8 cellular contexts compared by ENCODE assay signal in the genomic region with DNA sequence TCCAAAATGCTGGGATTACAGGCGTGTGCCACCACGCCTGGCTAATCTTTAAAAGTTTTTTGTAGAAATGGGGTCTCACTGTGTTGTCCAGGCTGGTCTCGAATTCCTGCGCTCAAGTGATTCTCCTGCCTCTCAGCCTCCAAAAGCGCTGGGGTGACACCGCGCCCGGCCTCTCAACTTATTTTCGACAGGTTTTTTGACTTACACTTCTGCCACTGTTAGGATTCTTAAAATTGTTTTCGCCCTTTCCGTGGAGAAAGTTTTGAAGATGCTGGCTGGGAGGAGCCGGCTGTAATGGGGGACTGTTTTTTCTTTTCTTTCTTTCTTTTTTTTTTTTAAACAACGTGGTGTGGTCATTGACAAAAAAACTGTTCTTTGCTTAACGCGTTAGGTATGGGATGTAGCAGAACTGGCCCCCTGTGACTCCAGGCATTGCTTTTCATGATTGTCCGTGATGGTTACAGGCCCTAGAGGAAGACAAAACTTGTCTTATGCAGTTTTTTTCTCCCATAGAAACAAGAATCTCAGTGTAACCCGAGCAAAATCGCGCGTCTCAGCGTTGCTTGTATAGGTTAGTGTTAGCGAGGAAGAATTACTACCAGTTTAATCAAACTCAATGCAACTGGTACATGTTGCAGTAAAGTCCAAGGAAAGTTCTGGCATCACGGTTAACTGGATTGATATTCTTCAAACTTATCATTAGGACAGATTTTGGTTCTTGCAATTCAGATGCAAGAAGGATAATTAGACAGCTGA. TPM values are rescaled to one million over a fixed set of nuclear protein-coding genes. Genes with fewer than 3 reads are reported as not detected.
DNase-seq lines count a peak whose midpoint lies in the region; TF ChIP-seq lines count a peak whose summit lies in the region.

No MANE protein-coding gene starts in this region.

- H3K27me3 ChIP-seq in ascending aorta (no peaks in the 10 kb centered on the region), kidney epithelial cell (ENCODE audit: control insufficient read depth, insufficient read depth, low read length) (no peaks in the 10 kb centered on the region), stomach smooth muscle (ENCODE audit: control insufficient read depth in 1 of 2, insufficient read depth in 2 of 2, low read length in 2 of 2) (no peaks in the 10 kb centered on the region)

- H3K36me3 ChIP-seq in ascending aorta (peaks cover 0 to 8% of the 10 kb centered on the region in 2 donors), kidney epithelial cell (ENCODE audit: control insufficient read depth, insufficient read depth, low read length) (no peaks in the 10 kb centered on the region), stomach smooth muscle (ENCODE audit: control insufficient read depth in 2 of 2, insufficient read depth in 2 of 2, low read length in 2 of 2) (peaks cover 0 to 2% of the 10 kb centered on the region in 2 donors)

- H3K27ac ChIP-seq in ascending aorta (peak overlapping the region; percentile 92 to 95), stomach smooth muscle (ENCODE audit: low read length) (peak overlapping the region; percentile 31)

- no peak for TF ChIP-seq CTCF in ascending aorta (IDR thresholded peaks at IDR 0.05)
- TF ChIP-seq CTCF in kidney epithelial cell (IDR thresholded peaks at IDR 0.05; ENCODE audit: insufficient read depth, low read length, poor library complexity, severe bottlenecking): no peak

- H3K9me3 ChIP-seq in ascending aorta: no peaks in the 10 kb centered on the region
- H3K9me3 ChIP-seq in stomach smooth muscle (ENCODE audit: control insufficient read depth in 2 of 2, low read length in 2 of 2): no peaks in the 10 kb centered on the region

- intact Hi-C loops in ascending aorta (cut with DNase I): no loop called here

- H3K4me1 ChIP-seq in ascending aorta (peaks cover 12 to 37% of the 10 kb centered on the region in 2 donors), stomach smooth muscle (ENCODE audit: control insufficient read depth, insufficient read depth, low read length) (peaks cover 23% of the 10 kb centered on the region)

- peak; percentile 45 for DNase-seq in ELF-1 (ENCODE audit: low read depth, low spot score)
- DNase-seq in NCI-H82 treated with DMSO at 0.1 percent for 48 hours (lab: John Stamatoyannopoulos, UW; ENCODE audit: unreplicated experiment): peak; percentile 29
- no peak for DNase-seq in ascending aorta (ENCODE audit: low spot score in 2 of 2)
- no peak for DNase-seq in kidney epithelial cell (ENCODE audit: low read depth)
- no peak for DNase-seq in hypothalamus (lab: John Stamatoyannopoulos, UW)
- DNase-seq in occipital lobe (lab: John Stamatoyannopoulos, UW): no peak
- DNase-seq in LoVo (ENCODE audit: low spot score): no peak

- H3K4me3 ChIP-seq in ascending aorta (peak overlapping the region; percentile 86 to 88), kidney epithelial cell (ENCODE audit: low read depth, low read length) (peak overlapping the region; percentile 90), stomach smooth muscle (ENCODE audit: low read length in 2 of 2) (peak overlapping the region; percentile 72 to 77)

- H3K9ac ChIP-seq in stomach smooth muscle (ENCODE audit: low read length in 2 of 2): peak overlapping the region; percentile 62 to 67

RNA-seq across cellular contexts. Expression of gene RAC1, which starts 1.2 kb away (rescaled TPM):
- total RNA-seq in ascending aorta: 96.3 TPM
- total RNA-seq in kidney epithelial cell: 214 and 250 TPM in 2 replicates
- 41.6 TPM for total RNA-seq in occipital lobe

RNA-seq across cellular contexts. Expression of gene FAM220A, which starts 26.8 kb away (rescaled TPM):
- total RNA-seq in ascending aorta (13.0 TPM), kidney epithelial cell (23.4 and 24.2 TPM in 2 replicates), occipital lobe (41.2 TPM)

Comparison
In these comparisons a context has a peak if more than half of its experiments do, and no peak if none do; other contexts are left out.
1. DNase-seq: peak in ELF-1 (single experiment) and NCI-H82 treated with DMSO at 0.1 percent for 48 hours (single experiment); none in ascending aorta (0 of 2), kidney epithelial cell (single experiment), hypothalamus (0 of 51), occipital lobe (single experiment) and LoVo (single experiment).
2. Peak in every context shown above with its lines, with median percentiles within 50 percentile points of each other: H3K4me3 ChIP-seq.